ENCODE assay signal across 20 cellular contexts in genomic region chr2:5940596-5941535, GRCh38.
"Had no signal": no experiment of that assay in that cellular context is flagged by ENCODE, and none has a peak within 500 bp of the region (broad histone marks: within the 10 kb centered on the region; RNA-seq: fewer than 3 reads in every experiment).

No MANE protein-coding gene starts in this region.

- H3K4me1 ChIP-seq: foreskin keratinocyte, left lung, sigmoid colon had no signal

- H3K27me3 ChIP-seq: foreskin keratinocyte, left lung, neutrophil, sigmoid colon, tibial artery had no signal

- H3K4me3 ChIP-seq: left lung, mucosa of descending colon, sigmoid colon, tibial artery had no signal

- H3K9me3 ChIP-seq: left lung, neutrophil, sigmoid colon, tibial artery had no signal

- DNase-seq: activated CD4-positive, alpha-beta T cell treated with anti-CD3 and anti-CD28 coated beads for 4 hours; activated CD4-positive, alpha-beta T cell treated with anti-CD3 and anti-CD28 coated beads, Interleukin-2, amount 50 U/mL, for 4 hours; activated naive CD4-positive, alpha-beta T cell treated with Interleukin-2 at 50 U/mL for 16 hours; activated T-cell treated with anti-CD3 and anti-CD28 coated beads for 4 hours; activated T-cell treated with anti-CD3 and anti-CD28 coated beads, Interleukin-2, amount 50 U/mL, for 72 hours; anterior cingulate cortex; endodermal cell; foreskin keratinocyte; left lung; mucosa of descending colon; sigmoid colon; small intestine; stimulated activated CD4-positive, alpha-beta T cell treated with anti-CD3 and anti-CD28 coated beads, Interleukin-4, amount 100 ng/mL, for 24 hours; stimulated activated naive CD8-positive, alpha-beta T cell treated with anti-CD3 and anti-CD28 coated beads, Interleukin-15, amount 100 ng/mL, for 72 hours; T-helper 1 cell; tibial artery had no signal

- H3K36me3 ChIP-seq: left lung, neutrophil, sigmoid colon, tibial artery had no signal

- ATAC-seq: activated T-cell treated with anti-CD3 and anti-CD28 coated beads, Interleukin-2, amount 50 U/mL, for 72 hours; esophagus mucosa; foreskin keratinocyte; left lung; mucosa of descending colon; natural killer cell treated with Interleukin-12 subunit alpha and Interleukin-12 subunit beta and Interleukin-15 and Interleukin-18, amount 100 ng/mL, for 72 hours; stimulated activated effector memory CD8-positive, alpha-beta T cell treated with anti-CD3 and anti-CD28 coated beads, Interleukin-12 subunit alpha, Interleukin-12 subunit beta, amount 100 ng/mL, for 72 hours; stimulated activated naive CD8-positive, alpha-beta T cell treated with anti-CD3 and anti-CD28 coated beads, Interleukin-15, amount 100 ng/mL, for 72 hours had no signal

- H3K27ac ChIP-seq: foreskin keratinocyte, left lung, neutrophil, sigmoid colon, tibial artery had no signal
